Comparison of ENCODE assay signal across 20 cellular contexts in the genomic region with DNA sequence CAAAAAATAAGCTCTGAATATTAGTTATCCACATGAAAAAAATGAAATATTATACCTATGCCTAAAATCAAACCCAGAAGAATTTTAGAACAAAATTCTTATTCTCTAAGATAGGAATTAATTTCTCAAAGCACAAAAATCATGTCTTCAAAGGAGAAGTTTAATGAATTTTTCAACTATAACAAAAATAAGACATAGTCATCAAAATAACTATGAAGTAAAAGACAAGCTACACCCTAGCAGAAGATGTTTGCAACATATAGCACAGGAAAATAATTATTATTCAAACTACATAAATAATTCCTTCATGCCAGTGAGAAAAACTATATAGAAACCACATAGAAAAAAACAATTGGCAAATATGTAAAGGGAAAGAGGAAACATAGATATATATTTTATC.
A peak's percentile ranks its signal among the peaks of the same experiment; 100 is the strongest.
DNase-seq lines count a peak whose midpoint lies in the region; ATAC-seq, FAIRE-seq and TF ChIP-seq lines count a peak whose summit lies in the region.
"Had no signal": no experiment of that assay in that cellular context is flagged by ENCODE, and none has a peak within 500 bp of the region (broad histone marks: within the 10 kb centered on the region; RNA-seq: fewer than 3 reads in every experiment).

No MANE protein-coding gene starts in this region.

- H3K4me3 ChIP-seq in HepG2 (replicated peaks in 1 of 3; ENCODE audit: insufficient read depth in 1 of 3, low read depth in 2 of 3, low read length in 3 of 3) (no peak overlapping the region), right lobe of liver (no peak overlapping the region), K562 (no peak overlapping the region), kidney (ENCODE audit: low read length in 2 of 2) (no peak overlapping the region)
- H3K4me3 ChIP-seq: BLaER1 treated with 17β-estradiol and CSF1 and Interleukin-3, amounts not matched to agents 10 nM and 100 nM had no signal

- DNase-seq in HepG2 (ENCODE audit: low spot score) = no peak
- no peak for DNase-seq in right lobe of liver
- DNase-seq in K562 (ENCODE audit: extremely low read depth in 1 of 4, low spot score in 3 of 4) = no peak
- no peak for DNase-seq in kidney
- DNase-seq in HuH-7 (ENCODE audit: low spot score) = no peak
- DNase-seq in HCEC 1CT = no peak
- DNase-seq: ACHN; AML-193; Caco-2; Calu3; CD4-positive, alpha-beta T cell; CD8-positive, alpha-beta T cell; DMS79 treated with DMSO at 0.1 percent for 48 hours; GF-D8 had no signal

- ATAC-seq in HepG2 (no peak), right lobe of liver (no peak), K562 (no peak)
- ATAC-seq: CD8-positive, alpha-beta T cell had no signal

- H3K36me3 ChIP-seq in HepG2 (replicated peaks in 1 of 2; ENCODE audit: control insufficient read depth in 1 of 2, insufficient read depth in 2 of 2, low read length in 2 of 2) = no peaks in the 10 kb centered on the region
- H3K36me3 ChIP-seq in right lobe of liver = peaks cover 0 to 4% (median 0%) of the 10 kb centered on the region in 4 donors
- H3K36me3 ChIP-seq in K562 (ENCODE audit: control insufficient read depth, insufficient read depth, low read length) = no peaks in the 10 kb centered on the region
- no peaks in the 10 kb centered on the region for H3K36me3 ChIP-seq in kidney (ENCODE audit: control insufficient read depth in 1 of 2, insufficient read depth in 2 of 2, low read length in 2 of 2)
- H3K36me3 ChIP-seq: BLaER1 treated with 17β-estradiol and CSF1 and Interleukin-3, amounts not matched to agents 10 nM and 100 nM had no signal

- H3K9ac ChIP-seq in HepG2 (ENCODE audit: insufficient read depth, low read depth, low read length) = no peak overlapping the region
- no peak overlapping the region for H3K9ac ChIP-seq in K562 (ENCODE audit: insufficient read depth in 1 of 2, low read depth in 2 of 2, low read length in 2 of 2)
- no peak overlapping the region for H3K9ac ChIP-seq in kidney (ENCODE audit: low read length in 2 of 2)
- H3K9ac ChIP-seq: BLaER1 treated with 17β-estradiol and CSF1 and Interleukin-3, amounts not matched to agents 10 nM and 100 nM had no signal

- TF ChIP-seq EP300 in HepG2 (IDR thresholded peaks at IDR 0.05; ENCODE audit: low read depth in 2 of 2, low read length in 2 of 2) (no peak), HepG2 (CRISPR knock-in tag; IDR thresholded peaks at IDR 0.05; ENCODE audit: borderline replicate concordance) (no peak), K562 (IDR thresholded peaks at IDR 0.05; ENCODE audit: low read length) (no peak)

- BruUV-seq in HepG2 (replicated peaks; lab: Mats Ljungman, UMichigan) (no TSS peak), K562 (replicated peaks; lab: Mats Ljungman, UMichigan) (no TSS peak)

- POLR2A ChIA-PET in HepG2 (lab: Yijun Ruan, JAX) (no interaction called here), K562 (lab: Yijun Ruan, JAX) (no interaction called here)

- in situ Hi-C loops in HepG2 (cut with HindIII; ENCODE audit: extremely low pct_ligation_motif_present, low pct_unique_long_range_greater_than_20kb) (no loop called here), K562 (cut with MboI) (no loop called here)

- no peak for TF ChIP-seq CTCF in HepG2 (CRISPR knock-in tag; IDR thresholded peaks at IDR 0.05)
- TF ChIP-seq CTCF in right lobe of liver (IDR thresholded peaks at IDR 0.05) = no peak
- TF ChIP-seq CTCF in K562 (IDR thresholded peaks at IDR 0.05 in 2 of 3, conservative IDR thresholded peaks at IDR 0.05 in 1 of 3; ENCODE audit: insufficient read depth in 2 of 3, low read depth in 1 of 3, low read length in 3 of 3) = no peak
- TF ChIP-seq CTCF in kidney (IDR thresholded peaks at IDR 0.05; ENCODE audit: borderline replicate concordance, extremely low read depth, insufficient read depth) = no peak

- CTCF ChIA-PET in HepG2 (lab: Yijun Ruan, JAX; ENCODE audit: low intra/inter-chr PET ratio, low total read pairs) (no interaction called here), K562 (lab: Yijun Ruan, JAX; ENCODE audit: low intra/inter-chr PET ratio) (no interaction called here)

- no peaks in the 10 kb centered on the region for H3K9me3 ChIP-seq in HepG2 (ENCODE audit: low read length)
- no peaks in the 10 kb centered on the region for H3K9me3 ChIP-seq in right lobe of liver
- H3K9me3 ChIP-seq in K562 (replicated peaks; ENCODE audit: control insufficient read depth, insufficient read depth, low read depth, low read length) = no peaks in the 10 kb centered on the region; the same call in 1 of the 2 replicates
- no peaks in the 10 kb centered on the region for H3K9me3 ChIP-seq in kidney (ENCODE audit: control insufficient read depth in 1 of 2, low read length in 2 of 2)
- H3K9me3 ChIP-seq: Caco-2 had no signal

- no peaks in the 10 kb centered on the region for H3K4me1 ChIP-seq in HepG2 (ENCODE audit: insufficient read depth, low read length)
- no peaks in the 10 kb centered on the region for H3K4me1 ChIP-seq in right lobe of liver
- no peaks in the 10 kb centered on the region for H3K4me1 ChIP-seq in K562 (replicated peaks in 1 of 2; ENCODE audit: control insufficient read depth in 2 of 2, insufficient read depth in 2 of 2, low read length in 2 of 2)
- no peaks in the 10 kb centered on the region for H3K4me1 ChIP-seq in kidney (ENCODE audit: control insufficient read depth in 1 of 2, insufficient read depth in 1 of 2, low read depth in 1 of 2, low read length in 2 of 2)
- H3K4me1 ChIP-seq: BLaER1 treated with 17β-estradiol and CSF1 and Interleukin-3, amounts not matched to agents 10 nM and 100 nM had no signal

- H3K9me1 ChIP-seq in K562 (ENCODE audit: control insufficient read depth, insufficient read depth, low read length) = no peaks in the 10 kb centered on the region

- H2AFZ ChIP-seq in HepG2 (ENCODE audit: low read length) (no peak overlapping the region), K562 (ENCODE audit: low read depth, low read length) (no peak overlapping the region)

- H3K27ac ChIP-seq in HepG2 (ENCODE audit: extremely low read length, insufficient read depth, low read length) (no peak overlapping the region), right lobe of liver (no peak overlapping the region), K562 (ENCODE audit: extremely low read depth, low read depth, low read length) (no peak overlapping the region), kidney (ENCODE audit: low read depth in 2 of 2, low read length in 2 of 2) (no peak overlapping the region)
- H3K27ac ChIP-seq: 22Rv1; BLaER1 treated with 17β-estradiol and CSF1 and Interleukin-3, amounts not matched to agents 10 nM and 100 nM; C4-2B had no signal

- intact Hi-C loops in HepG2 (cut with micrococcal nuclease; ENCODE audit: unreplicated experiment) = loop anchor here (10.0 kb wide), 1 partner anchor 636 kb away; no protein-coding TSS in a partner anchor
- intact Hi-C loops in right lobe of liver (cut with DNase I) = no loop called here
- intact Hi-C loops in K562 (cut with micrococcal nuclease) = loop anchor here (10.0 kb wide), 2 partner anchors 636 to 894 kb away; no protein-coding TSS in a partner anchor
- intact Hi-C loops in kidney (cut with DNase I) = no loop called here

- H4K20me1 ChIP-seq in HepG2 (ENCODE audit: insufficient read depth, low read length) (no peaks in the 10 kb centered on the region), K562 (replicated peaks; ENCODE audit: control insufficient read depth, insufficient read depth, low read length) (no peaks in the 10 kb centered on the region)
- H4K20me1 ChIP-seq: BLaER1 treated with 17β-estradiol and CSF1 and Interleukin-3, amounts not matched to agents 10 nM and 100 nM had no signal

- no peaks in the 10 kb centered on the region for H3K27me3 ChIP-seq in HepG2 (ENCODE audit: control insufficient read depth in 1 of 2, insufficient read depth in 2 of 2, low read length in 2 of 2)
- H3K27me3 ChIP-seq in right lobe of liver = no peaks in the 10 kb centered on the region
- no peaks in the 10 kb centered on the region for H3K27me3 ChIP-seq in K562 (ENCODE audit: control insufficient read depth in 2 of 2, insufficient read depth in 2 of 2, low read length in 2 of 2)
- H3K27me3 ChIP-seq: BLaER1 treated with 17β-estradiol and CSF1 and Interleukin-3, amounts not matched to agents 10 nM and 100 nM had no signal

- FAIRE-seq in HepG2 (lab: Jason Lieb, UNC) = no peak
- FAIRE-seq in K562 (lab: Jason Lieb, UNC) = no peak
- FAIRE-seq in kidney (lab: Jason Lieb, UNC) = peak; percentile 60
- FAIRE-seq: D721Med, GM12891, GM19239 had no signal

- no peak overlapping the region for H3K4me2 ChIP-seq in HepG2 (ENCODE audit: low read depth, low read length)
- H3K4me2 ChIP-seq in K562 (ENCODE audit: insufficient read depth, low read length) = no peak overlapping the region
- H3K4me2 ChIP-seq: BLaER1 treated with 17β-estradiol and CSF1 and Interleukin-3, amounts not matched to agents 10 nM and 100 nM had no signal

- TF ChIP-seq RAD21 in HepG2 (CRISPR knock-in tag; IDR thresholded peaks at IDR 0.05) = no peak
- no peak for TF ChIP-seq RAD21 in K562 (CRISPR knock-in tag; conservative IDR thresholded peaks at IDR 0.05 in 1 of 2, IDR thresholded peaks at IDR 0.05 in 1 of 2)

- H3K79me2 ChIP-seq in HepG2 (ENCODE audit: insufficient read depth, low read length) = no peaks in the 10 kb centered on the region
- H3K79me2 ChIP-seq in K562 (ENCODE audit: control insufficient read depth, insufficient read depth, low read length) = no peaks in the 10 kb centered on the region

- TF ChIP-seq POLR2A in HepG2 (IDR thresholded peaks at IDR 0.05; ENCODE audit: insufficient read depth in 1 of 2, low read depth in 2 of 2, low read length in 2 of 2) (no peak), right lobe of liver (IDR thresholded peaks at IDR 0.05) (no peak), K562 (conservative IDR thresholded peaks at IDR 0.05) (no peak)

TF ChIP-seq in HepG2, 621 proteins besides CTCF, POLR2A, EP300 and RAD21 (continues in another document):
- TF ChIP-seq MAFF (IDR thresholded peaks at IDR 0.05; ENCODE audit: low read depth, low read length) (peak; percentile 42; the same call in 1 of the 2 replicates), MAFK (conservative IDR thresholded peaks at IDR 0.05 in 1 of 2, IDR thresholded peaks at IDR 0.05 in 1 of 2; ENCODE audit: low read length in 2 of 2) (peak; percentile 47 to 67), ZNF619 (CRISPR knock-in tag; IDR thresholded peaks at IDR 0.05) (no peak), NFKB2 (CRISPR knock-in tag; IDR thresholded peaks at IDR 0.05; ENCODE audit: borderline replicate concordance) (no peak)

TF ChIP-seq in K562, 482 proteins besides CTCF, POLR2A, EP300 and RAD21:
- TF ChIP-seq, protein P1, sequence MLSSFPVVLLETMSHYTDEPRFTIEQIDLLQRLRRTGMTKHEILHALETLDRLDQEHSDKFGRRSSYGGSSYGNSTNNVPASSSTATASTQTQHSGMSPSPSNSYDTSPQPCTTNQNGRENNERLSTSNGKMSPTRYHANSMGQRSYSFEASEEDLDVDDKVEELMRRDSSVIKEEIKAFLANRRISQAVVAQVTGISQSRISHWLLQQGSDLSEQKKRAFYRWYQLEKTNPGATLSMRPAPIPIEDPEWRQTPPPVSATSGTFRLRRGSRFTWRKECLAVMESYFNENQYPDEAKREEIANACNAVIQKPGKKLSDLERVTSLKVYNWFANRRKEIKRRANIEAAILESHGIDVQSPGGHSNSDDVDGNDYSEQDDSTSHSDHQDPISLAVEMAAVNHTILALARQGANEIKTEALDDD (IDR thresholded peaks at IDR 0.05) = no peak
- peak; percentile 70 for TF ChIP-seq ZNF316 (IDR thresholded peaks at IDR 0.05)
TF ChIP-seq in K562: peak in this region for 1.

Comparison
In these comparisons a context has a peak if more than half of its experiments do, and no peak if none do; other contexts are left out.
1. intact Hi-C loops: an anchor here in HepG2 (10.0 kb wide) and K562 (10.0 kb wide); none called in right lobe of liver and kidney.
2. Of the 241 proteins assayed by ChIP-seq in both HepG2 and K562: peak only in HepG2: MAFF and MAFK; only in K562: none; in both: none; in neither: 239.